In genomic region chr17:8158267-8159031, GRCh38 we compare ENCODE assay signal across 1 cellular context.
A peak's percentile ranks its signal among the peaks of the same experiment; 100 is the strongest.
TF ChIP-seq lines count a peak whose summit lies in the region.

No MANE protein-coding gene starts in this region.

TF ChIP-seq in endothelial cell of umbilical vein, 7 proteins besides CTCF, POLR2A, EP300 and RAD21:
- TF ChIP-seq GATA2 (IDR thresholded peaks at IDR 0.05; ENCODE audit: insufficient read depth, insufficient read length, low read depth, low read length), result no peak
- TF ChIP-seq POLR2AphosphoS5 (IDR thresholded peaks at IDR 0.05; ENCODE audit: insufficient read depth, low read depth, low read length), result peak; percentile 25
